Comparison of ENCODE assay signal across 1 cellular context in the genomic region with DNA sequence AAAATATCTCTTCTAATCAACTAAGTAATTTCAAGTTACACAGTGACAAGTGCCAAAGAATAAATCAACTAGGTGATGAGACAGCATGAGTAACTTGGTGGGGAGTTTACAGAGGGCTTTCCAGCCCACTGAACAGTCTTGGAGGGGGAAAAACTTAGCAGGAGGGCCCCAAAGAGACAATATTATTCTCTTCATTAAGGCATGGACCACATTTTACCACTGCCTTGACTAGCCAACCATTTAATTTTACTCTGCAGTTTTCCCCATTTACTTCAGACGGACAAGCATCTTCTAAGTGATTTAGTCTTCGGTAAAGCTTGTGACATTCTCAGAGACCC.
TF ChIP-seq lines count a peak whose summit lies in the region.

No MANE protein-coding gene starts in this region.

TF ChIP-seq in GM23338, 12 proteins besides CTCF, POLR2A, EP300 and RAD21:
- TF ChIP-seq, protein P1, sequence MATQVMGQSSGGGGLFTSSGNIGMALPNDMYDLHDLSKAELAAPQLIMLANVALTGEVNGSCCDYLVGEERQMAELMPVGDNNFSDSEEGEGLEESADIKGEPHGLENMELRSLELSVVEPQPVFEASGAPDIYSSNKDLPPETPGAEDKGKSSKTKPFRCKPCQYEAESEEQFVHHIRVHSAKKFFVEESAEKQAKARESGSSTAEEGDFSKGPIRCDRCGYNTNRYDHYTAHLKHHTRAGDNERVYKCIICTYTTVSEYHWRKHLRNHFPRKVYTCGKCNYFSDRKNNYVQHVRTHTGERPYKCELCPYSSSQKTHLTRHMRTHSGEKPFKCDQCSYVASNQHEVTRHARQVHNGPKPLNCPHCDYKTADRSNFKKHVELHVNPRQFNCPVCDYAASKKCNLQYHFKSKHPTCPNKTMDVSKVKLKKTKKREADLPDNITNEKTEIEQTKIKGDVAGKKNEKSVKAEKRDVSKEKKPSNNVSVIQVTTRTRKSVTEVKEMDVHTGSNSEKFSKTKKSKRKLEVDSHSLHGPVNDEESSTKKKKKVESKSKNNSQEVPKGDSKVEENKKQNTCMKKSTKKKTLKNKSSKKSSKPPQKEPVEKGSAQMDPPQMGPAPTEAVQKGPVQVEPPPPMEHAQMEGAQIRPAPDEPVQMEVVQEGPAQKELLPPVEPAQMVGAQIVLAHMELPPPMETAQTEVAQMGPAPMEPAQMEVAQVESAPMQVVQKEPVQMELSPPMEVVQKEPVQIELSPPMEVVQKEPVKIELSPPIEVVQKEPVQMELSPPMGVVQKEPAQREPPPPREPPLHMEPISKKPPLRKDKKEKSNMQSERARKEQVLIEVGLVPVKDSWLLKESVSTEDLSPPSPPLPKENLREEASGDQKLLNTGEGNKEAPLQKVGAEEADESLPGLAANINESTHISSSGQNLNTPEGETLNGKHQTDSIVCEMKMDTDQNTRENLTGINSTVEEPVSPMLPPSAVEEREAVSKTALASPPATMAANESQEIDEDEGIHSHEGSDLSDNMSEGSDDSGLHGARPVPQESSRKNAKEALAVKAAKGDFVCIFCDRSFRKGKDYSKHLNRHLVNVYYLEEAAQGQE (IDR thresholded peaks at IDR 0.05; ENCODE audit: unreplicated experiment), result no peak
- TF ChIP-seq, protein P2, sequence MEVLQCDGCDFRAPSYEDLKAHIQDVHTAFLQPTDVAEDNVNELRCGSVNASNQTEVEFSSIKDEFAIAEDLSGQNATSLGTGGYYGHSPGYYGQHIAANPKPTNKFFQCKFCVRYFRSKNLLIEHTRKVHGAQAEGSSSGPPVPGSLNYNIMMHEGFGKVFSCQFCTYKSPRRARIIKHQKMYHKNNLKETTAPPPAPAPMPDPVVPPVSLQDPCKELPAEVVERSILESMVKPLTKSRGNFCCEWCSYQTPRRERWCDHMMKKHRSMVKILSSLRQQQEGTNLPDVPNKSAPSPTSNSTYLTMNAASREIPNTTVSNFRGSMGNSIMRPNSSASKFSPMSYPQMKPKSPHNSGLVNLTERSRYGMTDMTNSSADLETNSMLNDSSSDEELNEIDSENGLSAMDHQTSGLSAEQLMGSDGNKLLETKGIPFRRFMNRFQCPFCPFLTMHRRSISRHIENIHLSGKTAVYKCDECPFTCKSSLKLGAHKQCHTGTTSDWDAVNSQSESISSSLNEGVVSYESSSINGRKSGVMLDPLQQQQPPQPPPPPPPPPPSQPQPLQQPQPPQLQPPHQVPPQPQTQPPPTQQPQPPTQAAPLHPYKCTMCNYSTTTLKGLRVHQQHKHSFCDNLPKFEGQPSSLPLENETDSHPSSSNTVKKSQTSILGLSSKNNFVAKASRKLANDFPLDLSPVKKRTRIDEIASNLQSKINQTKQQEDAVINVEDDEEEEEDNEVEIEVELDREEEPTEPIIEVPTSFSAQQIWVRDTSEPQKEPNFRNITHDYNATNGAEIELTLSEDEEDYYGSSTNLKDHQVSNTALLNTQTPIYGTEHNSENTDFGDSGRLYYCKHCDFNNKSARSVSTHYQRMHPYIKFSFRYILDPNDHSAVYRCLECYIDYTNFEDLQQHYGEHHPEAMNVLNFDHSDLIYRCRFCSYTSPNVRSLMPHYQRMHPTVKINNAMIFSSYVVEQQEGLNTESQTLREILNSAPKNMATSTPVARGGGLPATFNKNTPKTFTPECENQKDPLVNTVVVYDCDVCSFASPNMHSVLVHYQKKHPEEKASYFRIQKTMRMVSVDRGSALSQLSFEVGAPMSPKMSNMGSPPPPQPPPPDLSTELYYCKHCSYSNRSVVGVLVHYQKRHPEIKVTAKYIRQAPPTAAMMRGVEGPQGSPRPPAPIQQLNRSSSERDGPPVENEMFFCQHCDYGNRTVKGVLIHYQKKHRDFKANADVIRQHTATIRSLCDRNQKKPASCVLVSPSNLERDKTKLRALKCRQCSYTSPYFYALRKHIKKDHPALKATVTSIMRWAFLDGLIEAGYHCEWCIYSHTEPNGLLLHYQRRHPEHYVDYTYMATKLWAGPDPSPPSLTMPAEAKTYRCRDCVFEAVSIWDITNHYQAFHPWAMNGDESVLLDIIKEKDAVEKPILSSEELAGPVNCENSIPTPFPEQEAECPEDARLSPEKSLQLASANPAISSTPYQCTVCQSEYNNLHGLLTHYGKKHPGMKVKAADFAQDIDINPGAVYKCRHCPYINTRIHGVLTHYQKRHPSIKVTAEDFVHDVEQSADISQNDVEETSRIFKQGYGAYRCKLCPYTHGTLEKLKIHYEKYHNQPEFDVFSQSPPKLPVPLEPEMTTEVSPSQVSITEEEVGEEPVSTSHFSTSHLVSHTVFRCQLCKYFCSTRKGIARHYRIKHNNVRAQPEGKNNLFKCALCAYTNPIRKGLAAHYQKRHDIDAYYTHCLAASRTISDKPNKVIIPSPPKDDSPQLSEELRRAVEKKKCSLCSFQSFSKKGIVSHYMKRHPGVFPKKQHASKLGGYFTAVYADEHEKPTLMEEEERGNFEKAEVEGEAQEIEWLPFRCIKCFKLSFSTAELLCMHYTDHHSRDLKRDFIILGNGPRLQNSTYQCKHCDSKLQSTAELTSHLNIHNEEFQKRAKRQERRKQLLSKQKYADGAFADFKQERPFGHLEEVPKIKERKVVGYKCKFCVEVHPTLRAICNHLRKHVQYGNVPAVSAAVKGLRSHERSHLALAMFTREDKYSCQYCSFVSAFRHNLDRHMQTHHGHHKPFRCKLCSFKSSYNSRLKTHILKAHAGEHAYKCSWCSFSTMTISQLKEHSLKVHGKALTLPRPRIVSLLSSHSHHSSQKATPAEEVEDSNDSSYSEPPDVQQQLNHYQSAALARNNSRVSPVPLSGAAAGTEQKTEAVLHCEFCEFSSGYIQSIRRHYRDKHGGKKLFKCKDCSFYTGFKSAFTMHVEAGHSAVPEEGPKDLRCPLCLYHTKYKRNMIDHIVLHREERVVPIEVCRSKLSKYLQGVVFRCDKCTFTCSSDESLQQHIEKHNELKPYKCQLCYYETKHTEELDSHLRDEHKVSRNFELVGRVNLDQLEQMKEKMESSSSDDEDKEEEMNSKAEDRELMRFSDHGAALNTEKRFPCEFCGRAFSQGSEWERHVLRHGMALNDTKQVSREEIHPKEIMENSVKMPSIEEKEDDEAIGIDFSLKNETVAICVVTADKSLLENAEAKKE (CRISPR knock-in tag; IDR thresholded peaks at IDR 0.05), result no peak
- no peak for TF ChIP-seq ZNF331 (CRISPR knock-in tag; IDR thresholded peaks at IDR 0.05; ENCODE audit: low read depth)
- TF ChIP-seq CREB1 (CRISPR knock-in tag; IDR thresholded peaks at IDR 0.05; ENCODE audit: low read depth), result no peak
- TF ChIP-seq, protein P3, sequence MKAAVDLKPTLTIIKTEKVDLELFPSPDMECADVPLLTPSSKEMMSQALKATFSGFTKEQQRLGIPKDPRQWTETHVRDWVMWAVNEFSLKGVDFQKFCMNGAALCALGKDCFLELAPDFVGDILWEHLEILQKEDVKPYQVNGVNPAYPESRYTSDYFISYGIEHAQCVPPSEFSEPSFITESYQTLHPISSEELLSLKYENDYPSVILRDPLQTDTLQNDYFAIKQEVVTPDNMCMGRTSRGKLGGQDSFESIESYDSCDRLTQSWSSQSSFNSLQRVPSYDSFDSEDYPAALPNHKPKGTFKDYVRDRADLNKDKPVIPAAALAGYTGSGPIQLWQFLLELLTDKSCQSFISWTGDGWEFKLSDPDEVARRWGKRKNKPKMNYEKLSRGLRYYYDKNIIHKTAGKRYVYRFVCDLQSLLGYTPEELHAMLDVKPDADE (IDR thresholded peaks at IDR 0.05), result no peak
- TF ChIP-seq POLR2AphosphoS5 (IDR thresholded peaks at IDR 0.05; ENCODE audit: low read depth), result no peak
- TF ChIP-seq EZH2 (IDR thresholded peaks at IDR 0.05; ENCODE audit: low read depth, unreplicated experiment), result no peak
- TF ChIP-seq STAT1 (IDR thresholded peaks at IDR 0.05; ENCODE audit: unreplicated experiment), result no peak
- no peak for TF ChIP-seq EZH2phosphoT487 (IDR thresholded peaks at IDR 0.05; ENCODE audit: unreplicated experiment)
- no peak for TF ChIP-seq NANOG (IDR thresholded peaks at IDR 0.05; ENCODE audit: borderline replicate concordance)
- TF ChIP-seq JUNB (IDR thresholded peaks at IDR 0.05; ENCODE audit: unreplicated experiment), result no peak
- no peak for TF ChIP-seq ZNF114 (CRISPR knock-in tag; IDR thresholded peaks at IDR 0.05)
